Comparison of ENCODE assay signal across 11 cellular contexts in genomic region chr1:200372095-200372884, GRCh38. TPM values are rescaled to one million over a fixed set of nuclear protein-coding genes. Genes with fewer than 3 reads are reported as not detected.
DNase-seq lines count a peak whose midpoint lies in the region; ATAC-seq and TF ChIP-seq lines count a peak whose summit lies in the region.
"Had no signal": no experiment of that assay in that cellular context is flagged by ENCODE, and none has a peak within 500 bp of the region (broad histone marks: within the 10 kb centered on the region; RNA-seq: fewer than 3 reads in every experiment).

No MANE protein-coding gene starts in this region.

- H3K14ac ChIP-seq in H9 (ENCODE audit: insufficient read depth, low read length), result no peak overlapping the region

- no peaks in the 10 kb centered on the region for H3K27me3 Mint-ChIP-seq in H9 (ENCODE audit: low read depth)
- H3K27me3 Mint-ChIP-seq: naive B cell had no signal

- H3K36me3 ChIP-seq in skeletal muscle satellite cell (ENCODE audit: insufficient read depth, low read length), result no peaks in the 10 kb centered on the region
- H3K36me3 ChIP-seq: HAP-1 had no signal

- no peak for TF ChIP-seq CTCF in H9 (conservative IDR thresholded peaks at IDR 0.05)

- no peak overlapping the region for H3K9ac ChIP-seq in H9 (ENCODE audit: extremely low read depth, insufficient read length, low read length)
- no peak overlapping the region for H3K9ac ChIP-seq in skeletal muscle satellite cell (ENCODE audit: low read depth, low read length)

- no peak overlapping the region for H2BK20ac ChIP-seq in H9 (ENCODE audit: low read depth, low read length, poor library complexity, severe bottlenecking)

- H3K9me3 ChIP-seq in H9 (ENCODE audit: control insufficient read depth, low read depth, low read length) (no peaks in the 10 kb centered on the region), skeletal muscle satellite cell (replicated peaks; ENCODE audit: low read length) (no peaks in the 10 kb centered on the region)
- H3K9me3 ChIP-seq: HAP-1 had no signal

- H4K91ac ChIP-seq in H9 (ENCODE audit: insufficient read length, low read depth, low read length), result no peak overlapping the region

- no peak overlapping the region for H3K56ac ChIP-seq in H9 (ENCODE audit: insufficient read length, low read depth, low read length)

- no peaks in the 10 kb centered on the region for H3K79me2 ChIP-seq in H9 (ENCODE audit: insufficient read depth, low read length)

- H2BK15ac ChIP-seq in H9 (ENCODE audit: low read depth, low read length), result no peak overlapping the region

- DNase-seq in H9, result no peak
- DNase-seq in SHP77 (lab: John Stamatoyannopoulos, UW), result peak; percentile 11 to 21
- DNase-seq in fibroblast of peridontal ligament (ENCODE audit: extremely low read depth), result peak; percentile 77
- DNase-seq in stimulated activated CD4-positive, alpha-beta T cell treated with anti-CD3 and anti-CD28 coated beads, Interleukin-4, amount 100 ng/mL, for 4 hours, result no peak
- DNase-seq: KBM-7, naive B cell had no signal

- no peak overlapping the region for H2AFZ ChIP-seq in H9 (ENCODE audit: low read length)

- no peak overlapping the region for H3K4me3 ChIP-seq in skeletal muscle satellite cell (ENCODE audit: low read length)
- H3K4me3 ChIP-seq: HAP-1 had no signal

- WGBS in H9 (ENCODE audit: extremely low coverage, insufficient read length, low lambda C conversion rate), result no CpG with 5 or more reads among the region's 3 CpGs

- peaks cover 12 to 24% (median 17%) of the 10 kb centered on the region in 3 experiments for H3K36me3 Mint-ChIP-seq in H9 (ENCODE audit: insufficient read depth in 1 of 3, low read depth in 3 of 3)

- H3T11ph ChIP-seq in H9 (ENCODE audit: low read length), result no peak overlapping the region

- H2BK120ac ChIP-seq in H9 (ENCODE audit: low read depth, low read length, poor library complexity, severe bottlenecking), result no peak overlapping the region

- peaks cover 76 to 84% of the 10 kb centered on the region in 2 experiments for H3K4me1 Mint-ChIP-seq in H9

- ATAC-seq in HG03469 (IDR thresholded peaks at IDR 0.05; ENCODE audit: unreplicated experiment) (no peak), GM19324 (IDR thresholded peaks at IDR 0.05; ENCODE audit: low FRiP score, unreplicated experiment) (no peak), HG03139 (IDR thresholded peaks at IDR 0.05; ENCODE audit: unreplicated experiment) (no peak)

- H3K4me1 ChIP-seq in H9 (ENCODE audit: insufficient read depth, low read length), result peaks cover 19% of the 10 kb centered on the region
- H3K4me1 ChIP-seq in skeletal muscle satellite cell (ENCODE audit: control insufficient read depth, insufficient read depth, low read length), result peaks cover 61% of the 10 kb centered on the region

- no peak overlapping the region for H3K27ac ChIP-seq in H9 (ENCODE audit: insufficient read length, low read depth, low read length)

- H3K23me2 ChIP-seq in H9 (ENCODE audit: insufficient read length, low read depth, low read length, poor library complexity, severe bottlenecking), result peaks cover 4% of the 10 kb centered on the region

- H4K20me1 ChIP-seq in H9 (ENCODE audit: control insufficient read depth, insufficient read depth, insufficient read length), result no peaks in the 10 kb centered on the region

- H2AK5ac ChIP-seq in H9 (ENCODE audit: insufficient read length, low read length), result no peak overlapping the region

- no peak overlapping the region for H2BK12ac ChIP-seq in H9 (ENCODE audit: insufficient read length, low read depth, low read length)

- no peak overlapping the region for H2BK5ac ChIP-seq in H9 (ENCODE audit: insufficient read length, low read length)

- H3K27me3 ChIP-seq in H9 (ENCODE audit: insufficient read depth, low read length) (no peaks in the 10 kb centered on the region), skeletal muscle satellite cell (ENCODE audit: control insufficient read depth, insufficient read depth, low read length) (no peaks in the 10 kb centered on the region)

- H4K5ac ChIP-seq in H9 (ENCODE audit: insufficient read length, low read depth, low read length), result no peak overlapping the region

- H3K9me3 Mint-ChIP-seq in H9, result no peaks in the 10 kb centered on the region

- no peak overlapping the region for H3K4ac ChIP-seq in H9 (ENCODE audit: low read depth, low read length)

- no peaks in the 10 kb centered on the region for H3K79me1 ChIP-seq in H9 (ENCODE audit: insufficient read depth, low read depth, low read length, poor library complexity, severe bottlenecking)

- H4K8ac ChIP-seq in H9 (replicated peaks; ENCODE audit: insufficient read length, low read depth, low read length), result no peak overlapping the region

- no peak overlapping the region for H3K23ac ChIP-seq in H9 (ENCODE audit: insufficient read length, low read depth, low read length)

- H3K4me3 Mint-ChIP-seq in H9, result peak overlapping the region in 1 of 2 experiments; percentile 42; a peak in 1 of 5 replicates
- H3K4me3 Mint-ChIP-seq: naive B cell had no signal

- H3K27ac Mint-ChIP-seq in H9, result peak overlapping the region; percentile 40 to 87 (median 57); a peak in 5 of 7 replicates
- H3K27ac Mint-ChIP-seq: naive B cell had no signal

- H3K4me2 ChIP-seq in H9 (ENCODE audit: insufficient read depth, insufficient read length, low read length) (no peak overlapping the region), skeletal muscle satellite cell (ENCODE audit: low read length) (peak overlapping the region; percentile 7)

- no peak overlapping the region for H3K18ac ChIP-seq in H9 (ENCODE audit: insufficient read length, low read depth, low read length)

RNA-seq across cellular contexts. Expression of gene ZNF281, which starts 37.5 kb away (rescaled TPM):
- 71.9 and 75.2 TPM in 2 replicates for total RNA-seq in H9 (2021)
- 16.7 and 19.0 TPM in 2 replicates for total RNA-seq in skeletal muscle satellite cell (2012; rRNA removed)

Comparison
In these comparisons a context has a peak if more than half of its experiments do, and no peak if none do; other contexts are left out.
1. DNase-seq: peak in SHP77 (2 of 2) and fibroblast of peridontal ligament (single experiment); none in H9 (single experiment) and stimulated activated CD4-positive, alpha-beta T cell treated with anti-CD3 and anti-CD28 coated beads, Interleukin-4, amount 100 ng/mL, for 4 hours (0 of 2).